ENCODE assay signal across 21 cellular contexts in genomic region chr20:62557425-62557824, GRCh38.
DNase-seq lines count a peak whose midpoint lies in the region; ATAC-seq and TF ChIP-seq lines count a peak whose summit lies in the region.
"Had no signal": no experiment of that assay in that cellular context is flagged by ENCODE, and none has a peak within 500 bp of the region (broad histone marks: within the 10 kb centered on the region; RNA-seq: fewer than 3 reads in every experiment).

No MANE protein-coding gene starts in this region.

- H3F3A ChIP-seq in neural progenitor cell (ENCODE audit: low read depth): no peaks in the 10 kb centered on the region

- H3K36me3 ChIP-seq in neural progenitor cell: no peaks in the 10 kb centered on the region
- H3K36me3 ChIP-seq in Peyer's patch: no peaks in the 10 kb centered on the region

- peaks cover 20% of the 10 kb centered on the region for H3K27me3 ChIP-seq in neural progenitor cell
- H3K27me3 ChIP-seq in Peyer's patch: no peaks in the 10 kb centered on the region

- H3K9me3 ChIP-seq in neural progenitor cell (ENCODE audit: low read depth) (no peaks in the 10 kb centered on the region), Peyer's patch (no peaks in the 10 kb centered on the region)

- H3K4me1 ChIP-seq in neural progenitor cell (peaks cover 3% of the 10 kb centered on the region), Peyer's patch (peaks cover 0 to 5% (median 0%) of the 10 kb centered on the region in 4 donors)

- H3K27ac Mint-ChIP-seq in neural progenitor cell: no peak overlapping the region
- no peak overlapping the region for H3K27ac Mint-ChIP-seq in mesothelial cell of epicardium
- H3K27ac Mint-ChIP-seq: activated T-helper 2 cell treated with anti-CD3 and anti-CD28 coated beads, Interferon-gamma antibody, Interleukin-2, Interleukin-4, amounts not matched to agents 10 μg/mL and 5 μg/mL and 100 μg/mL, durations not matched to agents 14 hours and 24 hours and 36 hours; endodermal cell; T-helper 2 cell treated with Interferon-gamma antibody and Interleukin-4, amounts not matched to agents 5 μg/mL and 100 μg/mL, for 36 hours had no signal

- TF ChIP-seq POLR2A in Peyer's patch (IDR thresholded peaks at IDR 0.05): no peak

- no peaks in the 10 kb centered on the region for H3K79me2 ChIP-seq in neural progenitor cell (ENCODE audit: low read depth)

- peak overlapping the region; percentile 30 for H3K4me3 Mint-ChIP-seq in neural progenitor cell
- H3K4me3 Mint-ChIP-seq in mesothelial cell of epicardium: no peak overlapping the region
- H3K4me3 Mint-ChIP-seq: endodermal cell; T-helper 2 cell treated with Interferon-gamma antibody and Interleukin-4, amounts not matched to agents 5 μg/mL and 100 μg/mL, for 36 hours had no signal

- H3K9me3 Mint-ChIP-seq in neural progenitor cell (no peaks in the 10 kb centered on the region), mesothelial cell of epicardium (no peaks in the 10 kb centered on the region)
- H3K9me3 Mint-ChIP-seq: activated T-helper 2 cell treated with anti-CD3 and anti-CD28 coated beads, Interferon-gamma antibody, Interleukin-2, Interleukin-4, amounts not matched to agents 10 μg/mL and 5 μg/mL and 100 μg/mL, durations not matched to agents 14 hours and 24 hours and 36 hours; endodermal cell; T-helper 2 cell treated with Interferon-gamma antibody and Interleukin-4, amounts not matched to agents 5 μg/mL and 100 μg/mL, for 36 hours had no signal

- H3K36me3 Mint-ChIP-seq in neural progenitor cell (no peaks in the 10 kb centered on the region), mesothelial cell of epicardium (no peaks in the 10 kb centered on the region)

- H3K27me3 Mint-ChIP-seq in neural progenitor cell (ENCODE audit: insufficient read depth, low read depth) (peaks cover 20% of the 10 kb centered on the region), mesothelial cell of epicardium (ENCODE audit: low read depth) (peaks cover 18% of the 10 kb centered on the region)

- H4K20me1 ChIP-seq in neural progenitor cell (ENCODE audit: low read depth): no peaks in the 10 kb centered on the region

- H3K27ac ChIP-seq in neural progenitor cell: no peak overlapping the region
- no peak overlapping the region for H3K27ac ChIP-seq in Peyer's patch

- no peak overlapping the region for H2AFZ ChIP-seq in neural progenitor cell (replicated peaks)

- TF ChIP-seq CTCF in neural progenitor cell (IDR thresholded peaks at IDR 0.05) (no peak), Peyer's patch (IDR thresholded peaks at IDR 0.05) (no peak), mesothelial cell of epicardium (IDR thresholded peaks at IDR 0.05; ENCODE audit: unreplicated experiment) (no peak)

- H3K4me2 ChIP-seq in neural progenitor cell: no peak overlapping the region

- H3K4me1 Mint-ChIP-seq in neural progenitor cell: peaks cover 37% of the 10 kb centered on the region
- peaks cover 11% of the 10 kb centered on the region for H3K4me1 Mint-ChIP-seq in mesothelial cell of epicardium

- ATAC-seq in HG03565 (IDR thresholded peaks at IDR 0.05; ENCODE audit: unreplicated experiment): no peak

- DNase-seq in Daoy (ENCODE audit: low read depth) (peak; percentile 40), HT-29 (ENCODE audit: low spot score) (peak; percentile 25), SW480 (ENCODE audit: low spot score) (peak; percentile 83), neural progenitor cell (ENCODE audit: low spot score) (no peak), Peyer's patch (no peak), mesothelial cell of epicardium (ENCODE audit: low spot score in 2 of 2, unreplicated experiment in 2 of 2) (no peak), NCI-H526 treated with DMSO at 0.1 percent for 48 hours (lab: John Stamatoyannopoulos, UW) (no peak)
- DNase-seq: activated CD4-positive, CD25-positive, alpha-beta regulatory T cell; activated CD8-positive, alpha-beta memory T cell treated with anti-CD3 and anti-CD28 coated beads for 24 hours; C1 segment of cervical spinal cord; DMS79 treated with DMSO at 0.1 percent for 48 hours; endodermal cell; MM.1S; NCI-H2081; NCI-H82; SHP77; stimulated activated naive CD4-positive, alpha-beta T cell treated with Interleukin-2 at 50 U/mL for 16 hours; trophoblast cell had no signal

- H3K4me3 ChIP-seq in neural progenitor cell (no peak overlapping the region), Peyer's patch (no peak overlapping the region)

- no peak overlapping the region for H3K9ac ChIP-seq in neural progenitor cell

Comparison
In these comparisons a context has a peak if more than half of its experiments do, and no peak if none do; other contexts are left out.
1. DNase-seq: peak in Daoy (single experiment), HT-29 (single experiment) and SW480 (single experiment); none in neural progenitor cell (single experiment), Peyer's patch (0 of 3), mesothelial cell of epicardium (0 of 2) and NCI-H526 treated with DMSO at 0.1 percent for 48 hours (single experiment).